In genomic region chr2:165369936-165370296, GRCh38 we compare ENCODE assay signal across 17 cellular contexts.
"Had no signal": no experiment of that assay in that cellular context is flagged by ENCODE, and none has a peak within 500 bp of the region (broad histone marks: within the 10 kb centered on the region; RNA-seq: fewer than 3 reads in every experiment).

No MANE protein-coding gene starts in this region.

- H3K4me1 ChIP-seq: body of pancreas, foreskin keratinocyte, tibial artery had no signal

- H3K4me1 Mint-ChIP-seq: activated CD4-positive, alpha-beta T cell treated with anti-CD3 and anti-CD28 coated beads for 36 hours; activated naive CD8-positive, alpha-beta T cell treated with anti-CD3 and anti-CD28 coated beads, Interleukin-2, amount 10 ng/mL, durations not matched to agents 7 days and 5 days had no signal

- H3K27me3 ChIP-seq: body of pancreas, foreskin keratinocyte, tibial artery had no signal

- H3K9me3 Mint-ChIP-seq: activated naive CD8-positive, alpha-beta T cell treated with anti-CD3 and anti-CD28 coated beads, Interleukin-2, amount 10 ng/mL, durations not matched to agents 7 days and 5 days had no signal

- DNase-seq: activated CD4-positive, alpha-beta T cell treated with anti-CD3 and anti-CD28 coated beads for 36 hours; activated CD4-positive, alpha-beta T cell treated with anti-CD3 and anti-CD28 coated beads, Interleukin-2, amount 50 U/mL, for 48 hours; activated CD8-positive, alpha-beta memory T cell treated with anti-CD3 and anti-CD28 coated beads, Interleukin-2, amount 10 ng/mL, durations not matched to agents 7 days and 5 days; activated naive CD4-positive, alpha-beta T cell treated with Interleukin-2 at 50 U/mL for 16 hours; activated naive CD8-positive, alpha-beta T cell treated with anti-CD3 and anti-CD28 coated beads, Interleukin-2, amount 10 ng/mL, durations not matched to agents 7 days and 5 days; hippocampal formation; stimulated activated CD4-positive, alpha-beta T cell treated with anti-CD3 and anti-CD28 coated beads, Interleukin-12 subunit alpha, Interleukin-12 subunit beta, amount 100 ng/mL, for 4 hours; stimulated activated CD4-positive, alpha-beta T cell treated with anti-CD3 and anti-CD28 coated beads, Interleukin-1b, Interleukin-23, amount 100 ng/mL, for 48 hours; stimulated activated CD8-positive, alpha-beta memory T cell treated with anti-CD3 and anti-CD28 coated beads, Interleukin-4, amount 100 ng/mL, for 48 hours; stimulated activated naive CD4-positive, alpha-beta T cell treated with Interleukin-2 at 50 U/mL for 16 hours; T-helper 2 cell; tibial artery had no signal

- H3K4me3 ChIP-seq: body of pancreas, lung, tibial artery had no signal

- H3K9me3 ChIP-seq: body of pancreas, tibial artery had no signal

- H3K27me3 Mint-ChIP-seq: activated CD4-positive, alpha-beta T cell treated with anti-CD3 and anti-CD28 coated beads for 36 hours; activated CD8-positive, alpha-beta memory T cell treated with anti-CD3 and anti-CD28 coated beads, Interleukin-2, amount 10 ng/mL, durations not matched to agents 7 days and 5 days; progenitor cell of endocrine pancreas had no signal

- H3K27ac ChIP-seq: foreskin keratinocyte, tibial artery had no signal

- H3K27ac Mint-ChIP-seq: activated CD4-positive, alpha-beta T cell treated with anti-CD3 and anti-CD28 coated beads for 36 hours; activated CD8-positive, alpha-beta memory T cell treated with anti-CD3 and anti-CD28 coated beads, Interleukin-2, amount 10 ng/mL, durations not matched to agents 7 days and 5 days; activated naive CD8-positive, alpha-beta T cell treated with anti-CD3 and anti-CD28 coated beads, Interleukin-2, amount 10 ng/mL, durations not matched to agents 7 days and 5 days; progenitor cell of endocrine pancreas had no signal

- H3K4me3 Mint-ChIP-seq: activated CD4-positive, alpha-beta T cell treated with anti-CD3 and anti-CD28 coated beads for 36 hours; activated CD8-positive, alpha-beta memory T cell treated with anti-CD3 and anti-CD28 coated beads, Interleukin-2, amount 10 ng/mL, durations not matched to agents 7 days and 5 days; activated naive CD8-positive, alpha-beta T cell treated with anti-CD3 and anti-CD28 coated beads, Interleukin-2, amount 10 ng/mL, durations not matched to agents 7 days and 5 days had no signal

- ATAC-seq: activated CD4-positive, alpha-beta T cell treated with anti-CD3 and anti-CD28 coated beads for 36 hours; activated CD8-positive, alpha-beta memory T cell treated with anti-CD3 and anti-CD28 coated beads, Interleukin-2, amount 10 ng/mL, durations not matched to agents 7 days and 5 days; left lobe of liver had no signal

- H3K36me3 Mint-ChIP-seq: activated CD8-positive, alpha-beta memory T cell treated with anti-CD3 and anti-CD28 coated beads, Interleukin-2, amount 10 ng/mL, durations not matched to agents 7 days and 5 days; activated naive CD8-positive, alpha-beta T cell treated with anti-CD3 and anti-CD28 coated beads, Interleukin-2, amount 10 ng/mL, durations not matched to agents 7 days and 5 days had no signal

- H3K36me3 ChIP-seq: tibial artery had no signal
